8 cellular contexts compared by ENCODE assay signal in genomic region chr12:76031414-76032042, GRCh38. TPM values are rescaled to one million over a fixed set of nuclear protein-coding genes. Genes with fewer than 3 reads are reported as not detected.
DNase-seq lines count a peak whose midpoint lies in the region; ATAC-seq and TF ChIP-seq lines count a peak whose summit lies in the region.

TSS of gene PHLDA1 (minus strand) at chr12:76031776.

- peak within 1 kb of the TSS; percentile 98 to 100 for H3K27ac Mint-ChIP-seq in activated naive CD4-positive, alpha-beta T cell treated with anti-CD3 and anti-CD28 coated beads, Interleukin-2, amount 50 U/mL, for 72 hours
- H3K27ac Mint-ChIP-seq in osteocyte (ENCODE audit: unreplicated experiment) = peak within 1 kb of the TSS; percentile 95

- peak within 1 kb of the TSS; percentile 96 for H3K4me3 Mint-ChIP-seq in osteocyte (ENCODE audit: unreplicated experiment)

- H3K36me3 ChIP-seq in thymus (ENCODE audit: control insufficient read depth, insufficient read depth) = no peaks in the 10 kb centered on the region

- peaks cover 7% of the 10 kb centered on the region for H3K27me3 ChIP-seq in thymus (ENCODE audit: control insufficient read depth, insufficient read depth)

- peaks cover 0 to 26% of the 10 kb centered on the region in 2 donors for H3K36me3 Mint-ChIP-seq in activated naive CD4-positive, alpha-beta T cell treated with anti-CD3 and anti-CD28 coated beads, Interleukin-2, amount 50 U/mL, for 72 hours
- H3K36me3 Mint-ChIP-seq in osteocyte (ENCODE audit: unreplicated experiment) = peaks cover 16% of the 10 kb centered on the region

- TF ChIP-seq CTCF in osteocyte (IDR thresholded peaks at IDR 0.05) = peak; percentile 77

- peak within 1 kb of the TSS; percentile 83 for H3K27ac ChIP-seq in thymus (ENCODE audit: low read depth)

- DNase-seq in NCI-H1092 (lab: John Stamatoyannopoulos, UW) (peak; percentile 80), SKM-1 (lab: John Stamatoyannopoulos, UW; ENCODE audit: unreplicated experiment) (peak; percentile 22), glomerular visceral epithelial cell (ENCODE audit: extremely low spot score) (peak; percentile 98), osteocyte (ENCODE audit: extremely low spot score, unreplicated experiment) (peak; percentile 97)
- DNase-seq in activated naive CD4-positive, alpha-beta T cell treated with anti-CD3 and anti-CD28 coated beads, Interleukin-2, amount 50 U/mL, for 72 hours (ENCODE audit: low spot score in 2 of 2) = peak; percentile 92 to 95

- no peaks in the 10 kb centered on the region for H3K27me3 Mint-ChIP-seq in osteocyte (ENCODE audit: unreplicated experiment)

- ATAC-seq in HG02610 (IDR thresholded peaks at IDR 0.05; ENCODE audit: unreplicated experiment) = peak; percentile 85
- ATAC-seq in activated naive CD4-positive, alpha-beta T cell treated with anti-CD3 and anti-CD28 coated beads, Interleukin-2, amount 50 U/mL, for 72 hours = peak; percentile 79 to 85

- peak within 1 kb of the TSS; percentile 59 for H3K4me3 ChIP-seq in thymus (ENCODE audit: low read length)

- H3K9me3 Mint-ChIP-seq in activated naive CD4-positive, alpha-beta T cell treated with anti-CD3 and anti-CD28 coated beads, Interleukin-2, amount 50 U/mL, for 72 hours = no peaks in the 10 kb centered on the region
- no peaks in the 10 kb centered on the region for H3K9me3 Mint-ChIP-seq in osteocyte (ENCODE audit: unreplicated experiment)

- peaks cover 38% of the 10 kb centered on the region for H3K4me1 Mint-ChIP-seq in osteocyte (ENCODE audit: unreplicated experiment)

- peaks cover 3% of the 10 kb centered on the region for H3K4me1 ChIP-seq in thymus (ENCODE audit: control insufficient read depth, insufficient read depth, low read length)

- peak; percentile 70 for TF ChIP-seq POLR2A in GM10847 (IDR thresholded peaks at IDR 0.05; ENCODE audit: extremely low read depth, insufficient read length)

- no peaks in the 10 kb centered on the region for H3K9me3 ChIP-seq in thymus (ENCODE audit: control insufficient read depth)

- WGBS in thymus = under 1% methylated on average over 67 of the region's 67 CpGs

RNA-seq across cellular contexts. Expression of gene PHLDA1, which starts in this region (rescaled TPM):
- total RNA-seq in activated naive CD4-positive, alpha-beta T cell treated with anti-CD3 and anti-CD28 coated beads, Interleukin-2, amount 50 U/mL, for 72 hours = 10 to 100 TPM in 1 of 2 donors, 1 to 10 TPM in 1; 5.5 to 15.1 TPM
- total RNA-seq in osteocyte = 52.0 and 53.7 TPM in 2 replicates
- 8.3 TPM for polyA plus RNA-seq in thymus

Comparison
In these comparisons a context has a peak if more than half of its experiments do, and no peak if none do; other contexts are left out.
1. Peak in every context shown above with its lines: DNase-seq, ATAC-seq, H3K4me3 ChIP-seq and H3K27ac ChIP-seq.
2. DNase-seq: peak in every context shown above with its lines; median percentile 98 in glomerular visceral epithelial cell; 97 in osteocyte; 94 in activated naive CD4-positive, alpha-beta T cell treated with anti-CD3 and anti-CD28 coated beads, Interleukin-2, amount 50 U/mL, for 72 hours; 80 in NCI-H1092; 22 in SKM-1.